8 cellular contexts compared by ENCODE assay signal in genomic region chr11:8080674-8081590, GRCh38. TPM values are rescaled to one million over a fixed set of nuclear protein-coding genes. Genes with fewer than 3 reads are reported as not detected.
DNase-seq lines count a peak whose midpoint lies in the region; ATAC-seq, FAIRE-seq and TF ChIP-seq lines count a peak whose summit lies in the region.

TUB (plus strand) TSS chr11:8081211; CDS start chr11:8081511, 300 bp downstream.

- DNase-seq in GM20000 (ENCODE audit: low spot score) (peak; percentile 51), Peyer's patch (no peak), H1 (ENCODE audit: low read depth in 1 of 2, low spot score in 2 of 2) (peak in 1 of 2 experiments; percentile 77), mucosa of descending colon (no peak), globus pallidus (ENCODE audit: low spot score) (no peak), Karpas-422 (no peak)
- DNase-seq in stimulated activated naive CD4-positive, alpha-beta T cell treated with Interleukin-2 at 50 U/mL for 16 hours (lab: John Stamatoyannopoulos, UW) = no peak

- H3K56ac ChIP-seq in H1 (replicated peaks; ENCODE audit: insufficient read length, low read depth, low read length) = no peak within 1 kb of the TSS

- peaks cover 19% of the 10 kb centered on the region for H3K79me1 ChIP-seq in H1 (ENCODE audit: low read depth, low read length)

- TF ChIP-seq CTCF in GM20000 (IDR thresholded peaks at IDR 0.05; ENCODE audit: extremely low read depth, missing control alignments) (no peak), Peyer's patch (IDR thresholded peaks at IDR 0.05) (no peak), H1 (IDR thresholded peaks at IDR 0.05; ENCODE audit: control extremely low read depth in 1 of 3, insufficient read depth in 1 of 3, low read depth in 1 of 3, low read length in 3 of 3) (no peak), mucosa of descending colon (IDR thresholded peaks at IDR 0.05) (no peak)

- H3K9me3 ChIP-seq in Peyer's patch (no peaks in the 10 kb centered on the region), H1 (ENCODE audit: insufficient read depth in 2 of 2, low read depth in 1 of 2, low read length in 1 of 2) (no peaks in the 10 kb centered on the region), mucosa of descending colon (no peaks in the 10 kb centered on the region), Karpas-422 (ENCODE audit: low read length) (no peaks in the 10 kb centered on the region)

- H4K91ac ChIP-seq in H1 (replicated peaks; ENCODE audit: insufficient read length, low read length) = peak within 1 kb of the TSS; percentile 69

- ATAC-seq in mucosa of descending colon = peak; percentile 8

- no peak within 1 kb of the TSS for H3K23ac ChIP-seq in H1 (ENCODE audit: insufficient read length)

- H2BK5ac ChIP-seq in H1 (ENCODE audit: low read depth, low read length) = no peak within 1 kb of the TSS

- peak within 1 kb of the TSS; percentile 11 for H3K14ac ChIP-seq in H1 (ENCODE audit: insufficient read length)

- H3K4me2 ChIP-seq in H1 (ENCODE audit: insufficient read depth in 1 of 2, low read depth in 2 of 2, low read length in 2 of 2) = peak within 1 kb of the TSS; percentile 82 to 83
- H3K4me2 ChIP-seq in Karpas-422 (ENCODE audit: low read depth, low read length, poor library complexity, severe bottlenecking) = no peak within 1 kb of the TSS

- no peak for TF ChIP-seq EP300 in H1 (IDR thresholded peaks at IDR 0.05; ENCODE audit: borderline replicate concordance in 1 of 2, low read depth in 2 of 2, low read length in 2 of 2)

- peaks cover 10% of the 10 kb centered on the region; the same call in 1 of the 2 replicates for H3K23me2 ChIP-seq in H1 (ENCODE audit: low read depth, low read length)

- peak within 1 kb of the TSS; percentile 60 for H4K8ac ChIP-seq in H1 (ENCODE audit: extremely low read depth, insufficient read depth, low read length)

- WGBS in H1 (ENCODE audit: extremely low coverage in 1 of 2, insufficient coverage in 1 of 2, insufficient read length in 1 of 2, insufficient replicate concordance in 2 of 2, low coverage in 1 of 2, low lambda C conversion rate in 2 of 2, missing lambda C conversion rate in 1 of 2), 2 experiments = 1% methylated on average over 34 of the region's 104 CpGs; no CpG with 5 or more reads in 1 of the 2 experiments
- under 1% methylated on average over 99 of the region's 104 CpGs for WGBS in urinary bladder

- no peak for FAIRE-seq in H1 (lab: Jason Lieb, UNC)

- H4K5ac ChIP-seq in H1 (ENCODE audit: insufficient read length, low read depth, low read length) = no peak within 1 kb of the TSS

- peak within 1 kb of the TSS; percentile 25 to 59 (median 52); a peak in 6 of 7 replicates for H3K9ac ChIP-seq in H1 (replicated peaks in 1 of 4; ENCODE audit: extremely low read depth in 1 of 4, low read depth in 3 of 4, low read length in 3 of 4)
- no peak within 1 kb of the TSS for H3K9ac ChIP-seq in Karpas-422 (ENCODE audit: low read length)

- peak within 1 kb of the TSS; percentile 96; the same call in 1 of the 2 replicates for H2BK15ac ChIP-seq in H1 (ENCODE audit: low read length)

- H2AK5ac ChIP-seq in H1 (ENCODE audit: low read depth, low read length) = peak within 1 kb of the TSS; percentile 43

- peak within 1 kb of the TSS; percentile 85 for H3K18ac ChIP-seq in H1 (ENCODE audit: extremely low read depth, low read length)

- no peaks in the 10 kb centered on the region for H3K9me2 ChIP-seq in Karpas-422 (replicated peaks; ENCODE audit: insufficient read depth, low read length)

- POLR2A ChIA-PET in H1 (lab: Charles Lee; ENCODE audit: partially characterized antibody) = interaction anchor here (0.9 to 3.0 kb wide), 4 partner anchors 9 to 63 kb away, joined by 3 to 9 read pairs (median 4); no protein-coding TSS in a partner anchor

- H2BK120ac ChIP-seq in H1 (replicated peaks; ENCODE audit: low read depth, low read length) = no peak within 1 kb of the TSS

- H2BK12ac ChIP-seq in H1 (ENCODE audit: low read depth, low read length) = peak within 1 kb of the TSS; percentile 43; the same call in 1 of the 2 replicates

- CTCF ChIA-PET in H1 (lab: Charles Lee; ENCODE audit: partially characterized antibody) = interaction anchor here (0.6 to 30.2 kb wide), 12 partner anchors 9 to 112 kb away, joined by 3 to 1283 read pairs (median 6); no protein-coding TSS in a partner anchor

- H3K27me3 ChIP-seq in Peyer's patch (peaks cover 0 to 14% of the 10 kb centered on the region in 2 donors), H1 (replicated peaks in 1 of 4; ENCODE audit: control insufficient read depth in 3 of 4, extremely low read depth in 1 of 4, insufficient read depth in 3 of 4, low read length in 3 of 4) (peaks cover 0 to 18% (median 13%) of the 10 kb centered on the region in 4 experiments; a peak in 5 of 7 replicates), Karpas-422 (ENCODE audit: low read length) (no peaks in the 10 kb centered on the region)

- H3K27ac ChIP-seq in Peyer's patch (no peak within 1 kb of the TSS), H1 (ENCODE audit: low read depth, low read length) (no peak within 1 kb of the TSS), urinary bladder (ENCODE audit: low read depth) (no peak within 1 kb of the TSS), Karpas-422 (ENCODE audit: low read length) (no peak within 1 kb of the TSS)

- H3K4me3 ChIP-seq in Peyer's patch (peak within 1 kb of the TSS; percentile 28 to 55 (median 50)), H1 (ENCODE audit: extremely low read depth in 1 of 4, insufficient read depth in 2 of 4, low read depth in 3 of 4, low read length in 4 of 4) (peak within 1 kb of the TSS; percentile 41 to 73 (median 51)), mucosa of descending colon (no peak within 1 kb of the TSS), urinary bladder (ENCODE audit: low read depth, low read length) (peak within 1 kb of the TSS; percentile 65), Karpas-422 (ENCODE audit: low read length) (no peak within 1 kb of the TSS)

- TF ChIP-seq POLR2A in Peyer's patch (IDR thresholded peaks at IDR 0.05) (no peak), H1 (IDR thresholded peaks at IDR 0.05; ENCODE audit: control extremely low read depth in 1 of 2, low read depth in 2 of 2, low read length in 2 of 2) (no peak)

- intact Hi-C loops in mucosa of descending colon (cut with DNase I, micrococcal nuclease) = no loop called here

- H3K36me3 ChIP-seq in Peyer's patch (no peaks in the 10 kb centered on the region), H1 (ENCODE audit: control insufficient read depth in 2 of 4, insufficient read depth in 4 of 4, low read length in 3 of 4) (no peaks in the 10 kb centered on the region), mucosa of descending colon (ENCODE audit: low read depth) (no peaks in the 10 kb centered on the region), urinary bladder (ENCODE audit: insufficient read depth) (no peaks in the 10 kb centered on the region), Karpas-422 (ENCODE audit: insufficient read depth, low read length) (no peaks in the 10 kb centered on the region)

- H3K4ac ChIP-seq in H1 (replicated peaks; ENCODE audit: insufficient read length, low read depth, low read length) = peak within 1 kb of the TSS; percentile 81

- H2BK20ac ChIP-seq in H1 (ENCODE audit: low read length) = no peak within 1 kb of the TSS

- TF ChIP-seq RAD21 in H1 (IDR thresholded peaks at IDR 0.05 in 1 of 2, conservative IDR thresholded peaks at IDR 0.05 in 1 of 2; ENCODE audit: low read depth in 2 of 2, low read length in 2 of 2) = no peak

- peaks cover 2 to 18% of the 10 kb centered on the region in 2 experiments for H4K20me1 ChIP-seq in H1 (replicated peaks in 1 of 2; ENCODE audit: control insufficient read depth in 1 of 2, insufficient read depth in 2 of 2, low read length in 2 of 2)
- H4K20me1 ChIP-seq in Karpas-422 (ENCODE audit: insufficient read depth, low read depth, low read length) = no peaks in the 10 kb centered on the region

- H2AFZ ChIP-seq in H1 (ENCODE audit: low read length) = peak within 1 kb of the TSS; percentile 97
- H2AFZ ChIP-seq in Karpas-422 (ENCODE audit: low read length) = no peak within 1 kb of the TSS

- H3K79me2 ChIP-seq in H1 (ENCODE audit: control insufficient read depth in 1 of 2, insufficient read depth in 2 of 2, low read length in 2 of 2) (peaks cover 0 to 10% of the 10 kb centered on the region in 2 experiments; a peak in 1 of 4 replicates), Karpas-422 (ENCODE audit: low read length) (no peaks in the 10 kb centered on the region)

- H3K4me1 ChIP-seq in Peyer's patch (peaks cover 0 to 19% (median 2%) of the 10 kb centered on the region in 4 donors), H1 (replicated peaks in 1 of 4; ENCODE audit: control insufficient read depth in 3 of 4, insufficient read depth in 4 of 4, low read length in 3 of 4) (peaks cover 10 to 46% (median 31%) of the 10 kb centered on the region in 4 experiments), mucosa of descending colon (ENCODE audit: low read depth) (no peaks in the 10 kb centered on the region), urinary bladder (ENCODE audit: insufficient read depth) (no peaks in the 10 kb centered on the region), Karpas-422 (ENCODE audit: low read length) (no peaks in the 10 kb centered on the region)

TF ChIP-seq in H1, 55 proteins besides CTCF, POLR2A, EP300 and RAD21 (continues in another document):
- TF ChIP-seq SIRT6 (IDR thresholded peaks at IDR 0.05; ENCODE audit: low read length) (no peak), NANOG (IDR thresholded peaks at IDR 0.05; ENCODE audit: insufficient read depth, low read depth, low read length, poor library complexity, severe bottlenecking) (no peak), HDAC6 (IDR thresholded peaks at IDR 0.05; ENCODE audit: low read depth, low read length) (no peak), MAFK (IDR thresholded peaks at IDR 0.05; ENCODE audit: low read depth, low read length) (no peak), EZH2 (IDR thresholded peaks at IDR 0.05; ENCODE audit: low read depth, low read length, severe bottlenecking) (no peak), SP2 (IDR thresholded peaks at IDR 0.05; ENCODE audit: low read length) (no peak), TAF7 (optimal IDR thresholded peaks at IDR 0.05; ENCODE audit: borderline replicate concordance, low read depth, low read length) (no peak), JUND (IDR thresholded peaks at IDR 0.05; ENCODE audit: low read length) (no peak)

RNA-seq across cellular contexts. Expression of gene TUB, which starts in this region (rescaled TPM):
- total RNA-seq in Peyer's patch (10 to 100 TPM in 1 of 4 donors, 1 to 10 TPM in 2, under 1 TPM in 1; 0.18 to 11.6 (median 2.4) TPM), mucosa of descending colon (10 to 100 TPM in 1 of 3 donors, 1 to 10 TPM in 1, under 1 TPM in 1; 0.58 to 10.4 (median 1.8) TPM), urinary bladder (32.2 TPM)
- total RNA-seq in H1 (2021; fragmentation: NEBNext Ultra II Directional; extraction: Animal tissue kit (Norgen Biotek cat#: 25700)) = 29.9 and 31.3 TPM in 2 replicates
- polyA plus RNA-seq in H1 (2011; rRNA removed) (14.8 and 15.3 TPM in 2 replicates), urinary bladder (11.7 TPM)
- 19.8 TPM for polyA plus RNA-seq in H1 (2011; cell fraction: cytosol; rRNA removed)
- polyA plus RNA-seq in H1 (2011; cell fraction: nucleus; rRNA removed) = 34.3 TPM
- polyA plus RNA-seq in H1 (2012, experiment 1 of 2) = 16.3 to 20.5 TPM (median 20.1 TPM) in 4 replicates
- polyA plus RNA-seq in H1 (2012, experiment 2 of 2) = 5.1 TPM
- polyA plus RNA-seq in H1 (2013, experiment 1 of 2) = 12.3 TPM
- 11.4 TPM for polyA plus RNA-seq in H1 (2013, experiment 2 of 2)
- 29.7 and 37.5 TPM in 2 replicates for polyA minus RNA-seq in H1 (2011; rRNA and poly(A)+ RNA removed)
- 26.1 TPM for polyA minus RNA-seq in H1 (2011; cell fraction: cytosol; rRNA and poly(A)+ RNA removed)
- 16.7 TPM for polyA minus RNA-seq in H1 (2011; cell fraction: nucleus; rRNA and poly(A)+ RNA removed)
- not detected in 2 replicates for total RNA-seq in Karpas-422 (2014; rRNA removed; shearing (Covaris generic); ENCODE audit: low replicate concordance)

Comparison
In these comparisons a context has a peak if more than half of its experiments do, and no peak if none do; other contexts are left out.
1. H3K4me3 ChIP-seq: peak in Peyer's patch (4 of 4), H1 (4 of 4) and urinary bladder (single experiment); none in mucosa of descending colon (single experiment) and Karpas-422 (single experiment).